In the genomic region with DNA sequence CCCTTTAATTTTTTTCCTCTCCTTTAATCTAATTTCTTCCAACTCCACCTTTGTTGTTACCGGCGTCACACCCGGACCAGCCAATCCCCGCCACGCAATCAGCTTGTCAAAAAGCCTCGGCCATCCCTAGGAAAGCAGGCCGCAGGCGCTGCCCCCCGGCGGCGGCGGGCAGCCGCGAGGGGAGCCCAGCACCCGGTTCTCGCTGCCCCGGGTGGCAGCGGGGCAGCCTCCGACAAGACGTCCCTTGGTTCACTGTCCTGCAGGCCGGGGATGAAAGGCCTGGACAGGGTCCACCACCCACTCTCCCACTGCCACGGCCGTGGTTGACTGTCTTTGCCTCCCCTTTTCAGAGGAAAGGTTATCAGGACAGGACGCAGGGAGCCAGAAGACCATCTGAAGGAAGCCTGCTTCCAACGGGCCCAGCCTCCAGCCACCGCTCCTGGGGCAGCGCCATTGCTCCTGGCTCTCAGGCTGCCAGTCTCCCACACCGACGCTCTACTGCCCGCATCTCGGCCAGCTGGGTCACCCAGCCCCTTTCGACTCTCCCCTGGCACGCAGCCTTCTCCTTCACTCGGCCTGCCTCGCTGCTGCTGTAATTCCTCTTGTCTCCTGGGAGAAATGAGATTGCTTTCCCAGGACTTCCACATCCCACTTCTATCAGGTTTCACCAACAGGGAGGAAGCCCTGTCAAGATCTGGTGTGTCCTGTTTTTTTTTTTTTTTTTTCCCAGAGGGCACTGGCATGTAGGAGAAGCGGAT, we compare ENCODE assay signal across 8 cellular contexts. TPM values are rescaled to one million over a fixed set of nuclear protein-coding genes. Genes with fewer than 3 reads are reported as not detected.
DNase-seq lines count a peak whose midpoint lies in the region; ATAC-seq and TF ChIP-seq lines count a peak whose summit lies in the region.

No MANE protein-coding gene starts in this region.

- peak overlapping the region; percentile 15 for H2BK15ac ChIP-seq in neuronal stem cell (ENCODE audit: low read length)

- H3K9me3 ChIP-seq in PC-9 (ENCODE audit: insufficient read depth, low read depth) (no peaks in the 10 kb centered on the region), adipocyte (ENCODE audit: control insufficient read depth, low read length) (no peaks in the 10 kb centered on the region), neuronal stem cell (replicated peaks in 1 of 2; ENCODE audit: control insufficient read depth in 2 of 2, insufficient read depth in 1 of 2, low read depth in 1 of 2, low read length in 2 of 2) (no peaks in the 10 kb centered on the region)

- H2BK5ac ChIP-seq in neuronal stem cell (ENCODE audit: low read length), result peak overlapping the region; percentile 82

- H4K8ac ChIP-seq in neuronal stem cell (ENCODE audit: low read depth, low read length), result peak overlapping the region; percentile 82

- no peak overlapping the region for H4K91ac ChIP-seq in neuronal stem cell (ENCODE audit: low read depth, low read length, poor library complexity)

- WGBS in neuronal stem cell (ENCODE audit: extremely low coverage in 2 of 2, insufficient read length in 2 of 2, insufficient replicate concordance in 1 of 2), 2 donors, result no CpG with 5 or more reads among the region's 36 CpGs

- POLR2A ChIA-PET in PC-9 (lab: Charles Lee; ENCODE audit: unreplicated experiment), result interaction anchor here (0.6 to 0.7 kb wide), 2 partner anchors 28 to 86 kb away, joined by 3 to 6 read pairs; a partner anchor contains a TSS

- no peak for TF ChIP-seq CTCF in PC-9 (conservative IDR thresholded peaks at IDR 0.05)

- H2AFZ ChIP-seq in PC-9, result peak overlapping the region; percentile 92
- H2AFZ ChIP-seq in neuronal stem cell (ENCODE audit: low read length), result peak overlapping the region; percentile 77

- H4K20me1 ChIP-seq in PC-9 (ENCODE audit: insufficient read depth), result no peaks in the 10 kb centered on the region

- H2BK12ac ChIP-seq in neuronal stem cell (ENCODE audit: low read length), result peak overlapping the region; percentile 10

- peak overlapping the region; percentile 44 for H2BK120ac ChIP-seq in neuronal stem cell (ENCODE audit: low read depth, low read length)

- no peaks in the 10 kb centered on the region for H3K27me3 ChIP-seq in PC-9 (ENCODE audit: insufficient read depth, low read depth)
- no peaks in the 10 kb centered on the region for H3K27me3 ChIP-seq in adipocyte (replicated peaks; ENCODE audit: control insufficient read depth, insufficient read depth, low read length)
- no peaks in the 10 kb centered on the region for H3K27me3 ChIP-seq in neuronal stem cell (ENCODE audit: control insufficient read depth in 3 of 3, insufficient read depth in 3 of 3, low read depth in 1 of 3, low read length in 3 of 3)

- DNase-seq in DMS114 treated with DMSO at 0.1 percent for 48 hours (lab: John Stamatoyannopoulos, UW; ENCODE audit: unreplicated experiment), result peak; percentile 83
- peak; percentile 90 for DNase-seq in HuH-7 (ENCODE audit: low spot score)
- DNase-seq in PC-9, result peak; percentile 60
- DNase-seq in adipocyte (ENCODE audit: low read depth), result peak; percentile 89
- peak; percentile 86 for DNase-seq in Right ventricle myocardium superior
- DNase-seq in neuronal stem cell (ENCODE audit: low spot score), result peak; percentile 67

- peak overlapping the region; percentile 95 for H2AK5ac ChIP-seq in neuronal stem cell (ENCODE audit: low read depth, low read length)

- H3K9ac ChIP-seq in adipocyte (ENCODE audit: low read length) (peak overlapping the region; percentile 97), neuronal stem cell (ENCODE audit: low read depth, low read length, poor library complexity) (peak overlapping the region; percentile 91)

- H3K4me3 ChIP-seq in PC-9 (peak overlapping the region; percentile 97), adipocyte (ENCODE audit: low read length) (peak overlapping the region; percentile 90), neuronal stem cell (ENCODE audit: low read length in 2 of 2) (peak overlapping the region; percentile 94 to 98)

- H3K18ac ChIP-seq in neuronal stem cell (ENCODE audit: low read length), result peak overlapping the region; percentile 97

- peak overlapping the region; percentile 92 for H3K4me2 ChIP-seq in PC-9
- peak overlapping the region; percentile 93 for H3K4me2 ChIP-seq in neuronal stem cell (ENCODE audit: insufficient read depth, low read length, poor library complexity, severe bottlenecking)

- peak; percentile 61 for ATAC-seq in Right ventricle myocardium superior (ENCODE audit: poor library complexity)
- ATAC-seq in GM19452 (IDR thresholded peaks at IDR 0.05; ENCODE audit: unreplicated experiment), result no peak
- no peak for ATAC-seq in HG02571 (IDR thresholded peaks at IDR 0.05; ENCODE audit: unreplicated experiment)

- H3K79me2 ChIP-seq in PC-9 (ENCODE audit: low read depth), result peaks cover 15% of the 10 kb centered on the region

- no peaks in the 10 kb centered on the region for H3K9me2 ChIP-seq in PC-9 (ENCODE audit: insufficient read depth)

- H3K79me1 ChIP-seq in neuronal stem cell (ENCODE audit: low read depth, low read length), result peaks cover 9% of the 10 kb centered on the region

- H3K14ac ChIP-seq in neuronal stem cell (ENCODE audit: low read length), result peak overlapping the region; percentile 82

- H3F3A ChIP-seq in PC-9 (ENCODE audit: insufficient read depth, low read depth), result peaks cover 25% of the 10 kb centered on the region; the same call in 1 of the 2 replicates

- peak overlapping the region; percentile 60 for H3K23ac ChIP-seq in neuronal stem cell (ENCODE audit: low read depth, low read length, poor library complexity)

- no peaks in the 10 kb centered on the region for H3K36me3 ChIP-seq in PC-9 (ENCODE audit: low read depth)
- H3K36me3 ChIP-seq in adipocyte (ENCODE audit: control insufficient read depth, insufficient read depth, low read length, severe bottlenecking), result no peaks in the 10 kb centered on the region
- peaks cover 0 to 5% of the 10 kb centered on the region in 2 donors for H3K36me3 ChIP-seq in neuronal stem cell (replicated peaks in 1 of 2; ENCODE audit: control insufficient read depth in 2 of 2, insufficient read depth in 2 of 2, low read length in 2 of 2)

- intact Hi-C loops in PC-9 (cut with micrococcal nuclease; ENCODE audit: unreplicated experiment) (loop anchor here (5.0 kb wide), 1 partner anchor 85 kb away; a partner anchor contains a TSS), Right ventricle myocardium superior (cut with DNase I) (no loop called here)

- no peak overlapping the region for H3K4ac ChIP-seq in neuronal stem cell (ENCODE audit: low read length)

- H3K4me1 ChIP-seq in PC-9 (replicated peaks; ENCODE audit: insufficient read depth), result peaks cover 16% of the 10 kb centered on the region
- H3K4me1 ChIP-seq in adipocyte (ENCODE audit: control insufficient read depth, insufficient read depth, low read length), result peaks cover 34% of the 10 kb centered on the region
- H3K4me1 ChIP-seq in neuronal stem cell (ENCODE audit: control insufficient read depth in 2 of 2, insufficient read depth in 1 of 2, low read depth in 1 of 2, low read length in 2 of 2), result peaks cover 9 to 13% of the 10 kb centered on the region in 2 donors

- H3K27ac ChIP-seq in PC-9 (no peak overlapping the region), neuronal stem cell (replicated peaks; ENCODE audit: low read length) (peak overlapping the region; percentile 42)

- no TSS peak for BruUV-seq in PC-9 (replicated peaks; lab: Mats Ljungman, UMichigan)

- CTCF ChIA-PET in PC-9 (lab: Charles Lee), result interaction anchor here (0.6 to 0.9 kb wide), 5 partner anchors 18 to 213 kb away, joined by 3 to 10 read pairs (median 4); no protein-coding TSS in a partner anchor

RNA-seq across cellular contexts. Expression of a gene that starts 2.8 kb away (rescaled TPM):
- total RNA-seq in PC-9 (2021) (59.6 and 61.7 TPM in 2 replicates), Right ventricle myocardium superior (52.7 TPM)
- polyA plus RNA-seq in neuronal stem cell (2013, experiment 1 of 2), result 26.7 TPM
- 27.4 TPM for polyA plus RNA-seq in neuronal stem cell (2013, experiment 2 of 2)

RNA-seq across cellular contexts. Expression of a gene that starts 22.6 kb away (rescaled TPM):
- total RNA-seq in PC-9 (2021) (59.3 and 87.4 TPM in 2 replicates), Right ventricle myocardium superior (35.7 TPM)
- polyA plus RNA-seq in neuronal stem cell (2013, experiment 1 of 2), result 45.0 TPM
- polyA plus RNA-seq in neuronal stem cell (2013, experiment 2 of 2), result 44.5 TPM

RNA-seq across cellular contexts. Expression of a gene that starts 35.5 kb away (rescaled TPM):
- total RNA-seq in PC-9 (2021) (39.2 and 45.5 TPM in 2 replicates), Right ventricle myocardium superior (19.6 TPM)
- 22.0 TPM for polyA plus RNA-seq in neuronal stem cell (2013, experiment 1 of 2)
- 22.0 TPM for polyA plus RNA-seq in neuronal stem cell (2013, experiment 2 of 2)

RNA-seq across cellular contexts. Expression of a gene that starts 45.6 kb away (rescaled TPM):
- not detected in 2 replicates for total RNA-seq in PC-9 (2021)
- 0.30 TPM for total RNA-seq in Right ventricle myocardium superior
- polyA plus RNA-seq in neuronal stem cell (2013, experiment 1 of 2), result 0.03 TPM
- not detected for polyA plus RNA-seq in neuronal stem cell (2013, experiment 2 of 2)

RNA-seq across cellular contexts. Expression of a gene that starts 51.8 kb away (rescaled TPM):
- total RNA-seq in PC-9 (2021) (not detected in 2 replicates), Right ventricle myocardium superior (14.8 TPM)
- polyA plus RNA-seq in neuronal stem cell (2013, experiment 1 of 2), result 0.13 TPM
- 0.07 TPM for polyA plus RNA-seq in neuronal stem cell (2013, experiment 2 of 2)
